ENCODE assay signal across 2 cellular contexts in genomic region chr1:236366681-236367080, GRCh38. TPM values are rescaled to one million over a fixed set of nuclear protein-coding genes. Genes with fewer than 3 reads are reported as not detected.
"Had no signal": no experiment of that assay in that cellular context is flagged by ENCODE, and none has a peak within 500 bp of the region (broad histone marks: within the 10 kb centered on the region; RNA-seq: fewer than 3 reads in every experiment).

No MANE protein-coding gene starts in this region.

RNA-seq across cellular contexts. Expression of gene EDARADD, which starts 27.4 kb away (rescaled TPM):
- total RNA-seq: HT-29, IMR-90 had no signal
- polyA plus RNA-seq: IMR-90 had no signal
